ENCODE assay signal across 1 cellular context in the genomic region with DNA sequence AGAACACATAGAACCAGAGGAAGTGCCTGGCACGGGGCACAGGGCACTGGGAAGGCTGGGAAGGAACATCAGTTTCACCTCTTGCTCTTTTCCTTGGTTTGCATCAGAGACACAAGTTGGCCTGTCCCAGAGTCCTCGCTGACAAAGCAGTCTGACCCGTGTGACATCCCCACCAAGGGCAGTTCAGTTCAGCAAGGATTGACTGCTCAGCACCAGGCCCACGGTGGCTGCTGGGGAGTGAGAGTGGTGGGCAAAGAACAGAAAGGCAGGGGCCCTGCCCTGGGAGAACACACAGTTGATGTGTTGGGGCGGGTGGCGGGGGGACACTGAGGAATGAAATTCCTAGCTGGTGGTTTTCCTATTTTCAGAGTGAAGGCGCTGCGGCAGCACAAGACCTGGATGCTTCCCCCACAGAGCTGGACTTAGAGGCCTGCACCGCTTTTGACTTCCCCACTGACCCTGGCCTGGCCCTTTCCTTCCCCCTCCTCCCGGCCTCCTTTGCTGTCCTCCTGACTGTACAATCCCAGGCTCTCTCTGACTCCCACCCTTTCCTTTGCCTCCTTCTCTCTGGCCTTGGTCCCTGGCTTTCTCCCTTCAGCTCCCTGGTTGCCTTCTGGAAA.
TF ChIP-seq lines count a peak whose summit lies in the region.

No MANE protein-coding gene starts in this region.

TF ChIP-seq in GM23338, 12 proteins besides CTCF, POLR2A, EP300 and RAD21:
- no peak for TF ChIP-seq NANOG (IDR thresholded peaks at IDR 0.05; ENCODE audit: borderline replicate concordance)
- TF ChIP-seq CREB1 (CRISPR knock-in tag; IDR thresholded peaks at IDR 0.05; ENCODE audit: low read depth), result no peak
- TF ChIP-seq STAT1 (IDR thresholded peaks at IDR 0.05; ENCODE audit: unreplicated experiment), result no peak
- TF ChIP-seq REST (IDR thresholded peaks at IDR 0.05; ENCODE audit: unreplicated experiment), result no peak
- no peak for TF ChIP-seq ZNF462 (CRISPR knock-in tag; IDR thresholded peaks at IDR 0.05)
- TF ChIP-seq ZNF114 (CRISPR knock-in tag; IDR thresholded peaks at IDR 0.05), result no peak
- no peak for TF ChIP-seq ETS1 (IDR thresholded peaks at IDR 0.05)
- no peak for TF ChIP-seq EZH2 (IDR thresholded peaks at IDR 0.05; ENCODE audit: low read depth, unreplicated experiment)
- no peak for TF ChIP-seq POLR2AphosphoS5 (IDR thresholded peaks at IDR 0.05; ENCODE audit: low read depth)
- no peak for TF ChIP-seq ZNF331 (CRISPR knock-in tag; IDR thresholded peaks at IDR 0.05; ENCODE audit: low read depth)
- no peak for TF ChIP-seq JUNB (IDR thresholded peaks at IDR 0.05; ENCODE audit: unreplicated experiment)
- no peak for TF ChIP-seq EZH2phosphoT487 (IDR thresholded peaks at IDR 0.05; ENCODE audit: unreplicated experiment)
